Comparison of ENCODE assay signal across 1 cellular context in the genomic region with DNA sequence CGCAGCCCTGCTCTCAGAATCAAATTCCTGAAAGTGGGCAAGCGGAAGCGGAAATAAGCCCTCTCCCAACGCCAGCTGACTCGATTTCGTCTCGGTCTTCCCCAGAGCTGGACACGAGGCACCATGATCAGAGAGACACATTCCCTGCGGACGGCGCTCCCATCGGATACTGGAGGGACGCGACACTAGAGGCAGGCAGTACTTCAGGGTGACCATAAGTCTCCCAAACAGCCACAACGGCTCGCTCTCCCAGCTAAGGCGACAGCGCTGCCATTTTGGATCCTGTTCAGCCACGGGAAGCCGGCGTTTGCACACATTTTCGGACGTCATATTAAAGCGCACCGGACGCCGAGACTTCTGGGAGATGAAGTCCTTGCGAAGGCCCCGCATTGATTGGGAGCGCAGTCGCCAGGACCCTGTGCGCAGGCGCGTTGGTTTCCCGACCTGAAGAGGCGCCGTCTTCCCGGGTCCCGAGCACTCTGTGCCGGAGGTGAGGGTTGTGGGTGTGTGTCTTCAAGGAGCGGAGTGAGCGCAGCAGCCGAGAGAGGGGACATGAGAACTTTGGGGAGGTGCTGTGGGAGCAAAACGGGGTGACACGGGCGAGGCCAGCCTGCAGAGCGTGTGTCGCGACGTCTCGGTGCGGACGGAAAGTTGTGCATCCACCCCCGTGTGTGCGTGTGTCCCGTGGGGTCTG.
TF ChIP-seq lines count a peak whose summit lies in the region.

TSS of gene ZNF2 (plus strand) at position 439 of the 694 bp plus-strand sequence. CDS start 10,418 bp downstream, outside the sequence.

TF ChIP-seq in GM12878, 131 proteins besides CTCF, POLR2A, EP300 and RAD21 (continued from another document and continues in another):
- no peak for TF ChIP-seq STAT1 (conservative IDR thresholded peaks at IDR 0.05)
- TF ChIP-seq NBN (IDR thresholded peaks at IDR 0.05): peak; percentile 92; the same call in 1 of the 2 replicates
- no peak for TF ChIP-seq SKIL (IDR thresholded peaks at IDR 0.05; ENCODE audit: low read depth, poor library complexity, severe bottlenecking)
- no peak for TF ChIP-seq SPI1 (IDR thresholded peaks at IDR 0.05; ENCODE audit: borderline replicate concordance, insufficient read depth, low read depth, low read length)
- no peak for TF ChIP-seq FOS (IDR thresholded peaks at IDR 0.05; ENCODE audit: borderline replicate concordance, extremely low read depth, insufficient read length)
- TF ChIP-seq JUNB (IDR thresholded peaks at IDR 0.05): no peak
- TF ChIP-seq CBX5 (IDR thresholded peaks at IDR 0.05; ENCODE audit: low read depth): no peak
- TF ChIP-seq MTA3 (IDR thresholded peaks at IDR 0.05; ENCODE audit: borderline replicate concordance, low read length): no peak
- TF ChIP-seq TAF1 (IDR thresholded peaks at IDR 0.05; ENCODE audit: borderline replicate concordance, low read depth, low read length): peak; percentile 98
- TF ChIP-seq SIN3A (IDR thresholded peaks at IDR 0.05; ENCODE audit: low read depth, low read length): peak; percentile 90
- peak; percentile 99 for TF ChIP-seq CREB1 (IDR thresholded peaks at IDR 0.05; ENCODE audit: low read depth)
- no peak; the same call in 1 of the 2 replicates for TF ChIP-seq E2F4 (IDR thresholded peaks at IDR 0.05; ENCODE audit: low read depth, low read length)
- no peak for TF ChIP-seq MYB (IDR thresholded peaks at IDR 0.05; ENCODE audit: borderline replicate concordance, low read depth, low read length)
- TF ChIP-seq PRDM15 (CRISPR knock-in tag; IDR thresholded peaks at IDR 0.05): no peak
- TF ChIP-seq PAX5 (IDR thresholded peaks at IDR 0.05; ENCODE audit: borderline replicate concordance, low read depth, low read length): no peak
- TF ChIP-seq SIX5 (IDR thresholded peaks at IDR 0.05; ENCODE audit: low read depth, low read length, severe bottlenecking): peak; percentile 93
- TF ChIP-seq CBX3 (IDR thresholded peaks at IDR 0.05; ENCODE audit: borderline replicate concordance, low read depth): no peak
- peak; percentile 82 for TF ChIP-seq MLLT1 (IDR thresholded peaks at IDR 0.05)
- TF ChIP-seq SUZ12 (IDR thresholded peaks at IDR 0.05; ENCODE audit: unreplicated experiment): no peak
- TF ChIP-seq IRF3 (IDR thresholded peaks at IDR 0.05): no peak
- TF ChIP-seq MEF2A (IDR thresholded peaks at IDR 0.05; ENCODE audit: insufficient read depth, low read depth, low read length): no peak
- peak; percentile 90 for TF ChIP-seq TARDBP (IDR thresholded peaks at IDR 0.05; ENCODE audit: borderline replicate concordance)
- no peak for TF ChIP-seq FOXM1 (IDR thresholded peaks at IDR 0.05; ENCODE audit: low read depth, low read length)
- TF ChIP-seq, protein P1, sequence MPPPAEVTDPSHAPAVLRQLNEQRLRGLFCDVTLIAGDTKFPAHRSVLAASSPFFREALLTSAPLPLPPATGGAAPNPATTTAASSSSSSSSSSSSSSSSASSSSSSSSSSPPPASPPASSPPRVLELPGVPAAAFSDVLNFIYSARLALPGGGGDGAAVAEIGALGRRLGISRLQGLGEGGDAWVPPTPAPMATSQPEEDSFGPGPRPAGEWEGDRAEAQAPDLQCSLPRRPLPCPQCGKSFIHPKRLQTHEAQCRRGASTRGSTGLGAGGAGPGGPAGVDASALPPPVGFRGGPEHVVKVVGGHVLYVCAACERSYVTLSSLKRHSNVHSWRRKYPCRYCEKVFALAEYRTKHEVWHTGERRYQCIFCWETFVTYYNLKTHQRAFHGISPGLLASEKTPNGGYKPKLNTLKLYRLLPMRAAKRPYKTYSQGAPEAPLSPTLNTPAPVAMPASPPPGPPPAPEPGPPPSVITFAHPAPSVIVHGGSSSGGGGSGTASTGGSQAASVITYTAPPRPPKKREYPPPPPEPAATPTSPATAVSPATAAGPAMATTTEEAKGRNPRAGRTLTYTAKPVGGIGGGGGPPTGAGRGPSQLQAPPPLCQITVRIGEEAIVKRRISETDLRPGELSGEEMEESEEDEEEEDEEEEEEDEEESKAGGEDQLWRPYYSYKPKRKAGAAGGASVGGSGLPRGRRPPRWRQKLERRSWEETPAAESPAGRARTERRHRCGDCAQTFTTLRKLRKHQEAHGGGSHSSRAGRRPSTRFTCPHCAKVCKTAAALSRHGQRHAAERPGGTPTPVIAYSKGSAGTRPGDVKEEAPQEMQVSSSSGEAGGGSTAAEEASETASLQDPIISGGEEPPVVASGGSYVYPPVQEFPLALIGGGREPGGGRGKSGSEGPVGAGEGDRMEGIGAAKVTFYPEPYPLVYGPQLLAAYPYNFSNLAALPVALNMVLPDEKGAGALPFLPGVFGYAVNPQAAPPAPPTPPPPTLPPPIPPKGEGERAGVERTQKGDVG (CRISPR knock-in tag; IDR thresholded peaks at IDR 0.05): no peak
- TF ChIP-seq TBL1XR1 (IDR thresholded peaks at IDR 0.05; ENCODE audit: low read depth, low read length): no peak
- peak; percentile 20 for TF ChIP-seq EED (IDR thresholded peaks at IDR 0.05; ENCODE audit: low read depth)
- TF ChIP-seq NFXL1 (IDR thresholded peaks at IDR 0.05; ENCODE audit: borderline replicate concordance): no peak
- peak; percentile 84; the same call in 2 of the 3 replicates for TF ChIP-seq POU2F2 (IDR thresholded peaks at IDR 0.05; ENCODE audit: borderline replicate concordance, low read depth, low read length)
- TF ChIP-seq BACH1 (IDR thresholded peaks at IDR 0.05; ENCODE audit: borderline replicate concordance): peak; percentile 30; the same call in 1 of the 2 replicates
- TF ChIP-seq MTA2 (IDR thresholded peaks at IDR 0.05; ENCODE audit: low read depth): no peak; the same call in 1 of the 2 replicates
- TF ChIP-seq RFX5 (IDR thresholded peaks at IDR 0.05; ENCODE audit: low read depth, low read length): no peak
- peak; percentile 87 for TF ChIP-seq SMAD5 (IDR thresholded peaks at IDR 0.05; ENCODE audit: low read depth)
- no peak for TF ChIP-seq ZNF592 (IDR thresholded peaks at IDR 0.05)
- no peak for TF ChIP-seq SREBF2 (IDR thresholded peaks at IDR 0.05; ENCODE audit: low read length)
- TF ChIP-seq ASH2L (IDR thresholded peaks at IDR 0.05; ENCODE audit: borderline replicate concordance, low read depth): no peak
- TF ChIP-seq, protein P2, sequence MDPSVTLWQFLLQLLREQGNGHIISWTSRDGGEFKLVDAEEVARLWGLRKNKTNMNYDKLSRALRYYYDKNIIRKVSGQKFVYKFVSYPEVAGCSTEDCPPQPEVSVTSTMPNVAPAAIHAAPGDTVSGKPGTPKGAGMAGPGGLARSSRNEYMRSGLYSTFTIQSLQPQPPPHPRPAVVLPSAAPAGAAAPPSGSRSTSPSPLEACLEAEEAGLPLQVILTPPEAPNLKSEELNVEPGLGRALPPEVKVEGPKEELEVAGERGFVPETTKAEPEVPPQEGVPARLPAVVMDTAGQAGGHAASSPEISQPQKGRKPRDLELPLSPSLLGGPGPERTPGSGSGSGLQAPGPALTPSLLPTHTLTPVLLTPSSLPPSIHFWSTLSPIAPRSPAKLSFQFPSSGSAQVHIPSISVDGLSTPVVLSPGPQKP (IDR thresholded peaks at IDR 0.05; ENCODE audit: low read depth, low read length): no peak; the same call in none of the 2 replicates
- no peak for TF ChIP-seq ZZZ3 (IDR thresholded peaks at IDR 0.05; ENCODE audit: control insufficient read depth, insufficient read length, low read depth)
- TF ChIP-seq TCF3 (IDR thresholded peaks at IDR 0.05; ENCODE audit: borderline replicate concordance, insufficient read depth, low read depth, low read length): no peak
- TF ChIP-seq FOXK2 (IDR thresholded peaks at IDR 0.05): peak; percentile 81
- peak; percentile 60 for TF ChIP-seq RUNX3 (IDR thresholded peaks at IDR 0.05; ENCODE audit: low read length)
- TF ChIP-seq SMC3 (IDR thresholded peaks at IDR 0.05; ENCODE audit: borderline replicate concordance, low read length): no peak
